ENCODE assay signal across 8 cellular contexts in the genomic region with DNA sequence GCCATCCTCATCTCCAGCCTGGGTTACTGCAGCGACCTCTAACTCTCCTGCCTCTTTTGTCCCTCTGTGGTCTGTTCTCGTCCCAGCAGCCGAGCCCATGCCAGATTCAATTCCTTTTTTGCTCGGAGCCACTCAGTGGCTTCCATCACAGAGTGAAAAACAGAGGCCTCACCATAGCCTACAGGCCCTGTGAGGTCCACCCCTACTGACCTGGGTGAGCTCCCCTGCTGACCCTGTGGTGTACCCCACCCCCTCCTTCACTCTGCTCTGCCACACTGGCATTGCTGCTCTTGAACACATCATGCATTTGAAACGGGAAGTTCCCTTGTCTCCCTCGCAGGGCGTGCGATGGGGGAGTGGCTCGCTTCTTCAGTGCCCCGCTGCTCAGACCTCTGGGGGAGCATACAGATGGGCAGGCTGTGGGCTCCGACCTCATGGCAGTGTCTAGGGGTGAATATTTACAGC. TPM values are rescaled to one million over a fixed set of nuclear protein-coding genes. Genes with fewer than 3 reads are reported as not detected.
DNase-seq lines count a peak whose midpoint lies in the region; ATAC-seq lines count a peak whose summit lies in the region.

No MANE protein-coding gene starts in this region.

- peaks cover 75% of the 10 kb centered on the region for H3K4me1 Mint-ChIP-seq in stimulated activated naive CD8-positive, alpha-beta T cell treated with anti-CD3 and anti-CD28 coated beads, Interleukin-15, amount 100 ng/mL, for 72 hours

- no peak overlapping the region for H2AFZ ChIP-seq in Karpas-422 (ENCODE audit: low read length)

- H3K27ac Mint-ChIP-seq in stimulated activated naive CD8-positive, alpha-beta T cell treated with anti-CD3 and anti-CD28 coated beads, Interleukin-15, amount 100 ng/mL, for 72 hours: peak overlapping the region; percentile 100

- H3K9me2 ChIP-seq in Karpas-422 (replicated peaks; ENCODE audit: insufficient read depth, low read length): no peaks in the 10 kb centered on the region

- H3K4me2 ChIP-seq in Karpas-422 (ENCODE audit: low read depth, low read length, poor library complexity, severe bottlenecking): peak overlapping the region; percentile 80

- H3K9me3 ChIP-seq in Karpas-422 (ENCODE audit: low read length): no peaks in the 10 kb centered on the region

- peak overlapping the region; percentile 60 for H3K4me3 ChIP-seq in Karpas-422 (ENCODE audit: low read length)

- H4K20me1 ChIP-seq in Karpas-422 (ENCODE audit: insufficient read depth, low read depth, low read length): no peaks in the 10 kb centered on the region

- H3K27ac ChIP-seq in Karpas-422 (ENCODE audit: low read length): peak overlapping the region; percentile 88

- no peaks in the 10 kb centered on the region for H3K9me3 Mint-ChIP-seq in stimulated activated naive CD8-positive, alpha-beta T cell treated with anti-CD3 and anti-CD28 coated beads, Interleukin-15, amount 100 ng/mL, for 72 hours

- DNase-seq in Karpas-422 (peak; percentile 93), germinal center (ENCODE audit: low spot score) (peak; percentile 59), AG20443 (ENCODE audit: low spot score) (no peak)
- peak; percentile 50 for DNase-seq in activated CD4-positive, alpha-beta T cell treated with anti-CD3 and anti-CD28 coated beads, Interleukin-2, amount 50 U/mL, for 1 hour
- peak; percentile 67 to 78 for DNase-seq in stimulated activated naive CD8-positive, alpha-beta T cell treated with anti-CD3 and anti-CD28 coated beads, Interleukin-15, amount 100 ng/mL, for 72 hours

- peak overlapping the region; percentile 70 for H3K9ac ChIP-seq in Karpas-422 (ENCODE audit: low read length)

- H3K79me2 ChIP-seq in Karpas-422 (ENCODE audit: low read length): peaks cover 15% of the 10 kb centered on the region

- no peaks in the 10 kb centered on the region for H3K27me3 ChIP-seq in Karpas-422 (ENCODE audit: low read length)

- peaks cover 52% of the 10 kb centered on the region for H3K4me1 ChIP-seq in Karpas-422 (ENCODE audit: low read length)

- H3K27me3 Mint-ChIP-seq in stimulated activated naive CD8-positive, alpha-beta T cell treated with anti-CD3 and anti-CD28 coated beads, Interleukin-15, amount 100 ng/mL, for 72 hours: no peaks in the 10 kb centered on the region

- peak overlapping the region; percentile 89 to 92 for H3K4me3 Mint-ChIP-seq in stimulated activated naive CD8-positive, alpha-beta T cell treated with anti-CD3 and anti-CD28 coated beads, Interleukin-15, amount 100 ng/mL, for 72 hours

- peak; percentile 29 for ATAC-seq in stimulated activated naive CD8-positive, alpha-beta T cell treated with anti-CD3 and anti-CD28 coated beads, Interleukin-15, amount 100 ng/mL, for 72 hours
- ATAC-seq in HG03439 (IDR thresholded peaks at IDR 0.05; ENCODE audit: unreplicated experiment) (no peak), GM19324 (IDR thresholded peaks at IDR 0.05; ENCODE audit: low FRiP score, unreplicated experiment) (no peak), GM21825 (IDR thresholded peaks at IDR 0.05; ENCODE audit: unreplicated experiment) (no peak)

- no peaks in the 10 kb centered on the region for H3K36me3 ChIP-seq in Karpas-422 (ENCODE audit: insufficient read depth, low read length)

RNA-seq across cellular contexts. Expression of a gene that starts 2.1 kb away (rescaled TPM):
- total RNA-seq in Karpas-422 (2014; rRNA removed; shearing (Covaris generic); ENCODE audit: low replicate concordance): 51.8 and 119 TPM in 2 replicates

RNA-seq across cellular contexts. Expression of a gene that starts 15.8 kb away (rescaled TPM):
- 69.7 and 99.7 TPM in 2 replicates for total RNA-seq in Karpas-422 (2014; rRNA removed; shearing (Covaris generic); ENCODE audit: low replicate concordance)

RNA-seq across cellular contexts. Expression of a gene that starts 20.3 kb away (rescaled TPM):
- 79.6 and 149 TPM in 2 replicates for total RNA-seq in Karpas-422 (2014; rRNA removed; shearing (Covaris generic); ENCODE audit: low replicate concordance)

RNA-seq across cellular contexts. Expression of a gene that starts 23.1 kb away (rescaled TPM):
- total RNA-seq in Karpas-422 (2014; rRNA removed; shearing (Covaris generic); ENCODE audit: low replicate concordance): 91.5 and 106 TPM in 2 replicates

RNA-seq across cellular contexts. Expression of a gene that starts 29.7 kb away (rescaled TPM):
- 0.29 TPM in 1 of 2 replicates, not detected in the other for total RNA-seq in Karpas-422 (2014; rRNA removed; shearing (Covaris generic); ENCODE audit: low replicate concordance)
